1 cellular context compared by ENCODE assay signal in genomic region chrX:49042581-49043219, GRCh38.
A peak's percentile ranks its signal among the peaks of the same experiment; 100 is the strongest.
TF ChIP-seq lines count a peak whose summit lies in the region.

No MANE protein-coding gene starts in this region.

TF ChIP-seq in K562, 482 proteins besides CTCF, POLR2A, EP300 and RAD21 (continues in another document):
- TF ChIP-seq RBFOX2 (IDR thresholded peaks at IDR 0.05; ENCODE audit: low read depth, low read length) (peak; percentile 85), RB1 (IDR thresholded peaks at IDR 0.05; ENCODE audit: low read depth) (no peak), CREM (IDR thresholded peaks at IDR 0.05; ENCODE audit: low read depth) (no peak), ZBTB11 (CRISPR knock-in tag; IDR thresholded peaks at IDR 0.05) (0 out of 6 replicates have a peak, but pooled peaks of 1 of the 3 experiments have one; percentile 58), ZNF740 (CRISPR knock-in tag; IDR thresholded peaks at IDR 0.05) (no peak), ZNF740 (tag; IDR thresholded peaks at IDR 0.05) (no peak), ARID3B (CRISPR knock-in tag; IDR thresholded peaks at IDR 0.05; ENCODE audit: borderline replicate concordance) (no peak), ZC3H11A (IDR thresholded peaks at IDR 0.05; ENCODE audit: low read depth, low read length) (no peak), SUPT5H (IDR thresholded peaks at IDR 0.05) (0 out of 2 replicates have a peak, but pooled peaks have one; percentile 37), SOX6 (IDR thresholded peaks at IDR 0.05) (no peak), RBM14 (IDR thresholded peaks at IDR 0.05; ENCODE audit: borderline replicate concordance, insufficient read depth, low read depth, low read length) (no peak), YY1 (IDR thresholded peaks at IDR 0.05; ENCODE audit: borderline replicate concordance in 1 of 3, control insufficient read depth in 1 of 3, extremely low read depth in 1 of 3, insufficient read depth in 3 of 3, insufficient read length in 1 of 3, insufficient replicate concordance in 2 of 3, low read depth in 1 of 3, low read length in 2 of 3) (no peak), OTX1 (CRISPR knock-in tag; IDR thresholded peaks at IDR 0.05) (no peak), NUFIP1 (IDR thresholded peaks at IDR 0.05; ENCODE audit: partially characterized antibody) (no peak), CGGBP1 (CRISPR knock-in tag; IDR thresholded peaks at IDR 0.05) (no peak), ZKSCAN1 (IDR thresholded peaks at IDR 0.05; ENCODE audit: low read depth, low read length) (no peak), PBX2 (CRISPR knock-in tag; IDR thresholded peaks at IDR 0.05; ENCODE audit: low read depth) (no peak), PBX2 (tag; conservative IDR thresholded peaks at IDR 0.05; ENCODE audit: low read depth) (no peak), PCBP2 (IDR thresholded peaks at IDR 0.05; ENCODE audit: low read depth, low read length, poor library complexity, severe bottlenecking) (no peak), ZNF655 (CRISPR knock-in tag; IDR thresholded peaks at IDR 0.05) (no peak), TAL1 (IDR thresholded peaks at IDR 0.05) (no peak), HNRNPK (IDR thresholded peaks at IDR 0.05; ENCODE audit: low read depth, low read length, poor library complexity, severe bottlenecking) (no peak), ZBTB43 (CRISPR knock-in tag; IDR thresholded peaks at IDR 0.05) (no peak), ATF4 (CRISPR knock-in tag; IDR thresholded peaks at IDR 0.05) (no peak), ARID1B (IDR thresholded peaks at IDR 0.05) (no peak), JUND (IDR thresholded peaks at IDR 0.05; ENCODE audit: borderline replicate concordance, low read depth, low read length) (no peak), JUND (tag; IDR thresholded peaks at IDR 0.05; ENCODE audit: borderline replicate concordance, low read depth, low read length) (no peak), ZNF780A (CRISPR knock-in tag; IDR thresholded peaks at IDR 0.05) (no peak), ZNF644 (tag; IDR thresholded peaks at IDR 0.05; ENCODE audit: low read depth) (no peak), SIX5 (IDR thresholded peaks at IDR 0.05; ENCODE audit: borderline replicate concordance in 1 of 2, insufficient read depth in 1 of 2, low read depth in 1 of 2, low read length in 2 of 2) (no peak), E2F1 (CRISPR knock-in tag; IDR thresholded peaks at IDR 0.05) (no peak), BRF1 (IDR thresholded peaks at IDR 0.05; ENCODE audit: borderline replicate concordance, extremely low read depth, insufficient read length) (no peak), ZNF511 (CRISPR knock-in tag; IDR thresholded peaks at IDR 0.05) (no peak), AFF4 (CRISPR knock-in tag; IDR thresholded peaks at IDR 0.05) (peak; percentile 70; the same call in 1 of the 2 replicates), BACH1 (tag; IDR thresholded peaks at IDR 0.05) (no peak), NFYB (IDR thresholded peaks at IDR 0.05; ENCODE audit: extremely low read depth, insufficient read length) (no peak), ZKSCAN8 (CRISPR knock-in tag; IDR thresholded peaks at IDR 0.05) (no peak), CTBP1 (IDR thresholded peaks at IDR 0.05; ENCODE audit: borderline replicate concordance) (no peak), ZNF184 (CRISPR knock-in tag; IDR thresholded peaks at IDR 0.05) (no peak), FOSL1 (tag; conservative IDR thresholded peaks at IDR 0.05) (no peak), ATF7 (IDR thresholded peaks at IDR 0.05) (no peak), HDAC2 (IDR thresholded peaks at IDR 0.05) (no peak), ELK1 (CRISPR knock-in tag; IDR thresholded peaks at IDR 0.05) (no peak), PHF8 (IDR thresholded peaks at IDR 0.05; ENCODE audit: borderline replicate concordance, low read length) (peak; percentile 35; the same call in 1 of the 2 replicates)
